Comparison of ENCODE assay signal across 10 cellular contexts in the genomic region with DNA sequence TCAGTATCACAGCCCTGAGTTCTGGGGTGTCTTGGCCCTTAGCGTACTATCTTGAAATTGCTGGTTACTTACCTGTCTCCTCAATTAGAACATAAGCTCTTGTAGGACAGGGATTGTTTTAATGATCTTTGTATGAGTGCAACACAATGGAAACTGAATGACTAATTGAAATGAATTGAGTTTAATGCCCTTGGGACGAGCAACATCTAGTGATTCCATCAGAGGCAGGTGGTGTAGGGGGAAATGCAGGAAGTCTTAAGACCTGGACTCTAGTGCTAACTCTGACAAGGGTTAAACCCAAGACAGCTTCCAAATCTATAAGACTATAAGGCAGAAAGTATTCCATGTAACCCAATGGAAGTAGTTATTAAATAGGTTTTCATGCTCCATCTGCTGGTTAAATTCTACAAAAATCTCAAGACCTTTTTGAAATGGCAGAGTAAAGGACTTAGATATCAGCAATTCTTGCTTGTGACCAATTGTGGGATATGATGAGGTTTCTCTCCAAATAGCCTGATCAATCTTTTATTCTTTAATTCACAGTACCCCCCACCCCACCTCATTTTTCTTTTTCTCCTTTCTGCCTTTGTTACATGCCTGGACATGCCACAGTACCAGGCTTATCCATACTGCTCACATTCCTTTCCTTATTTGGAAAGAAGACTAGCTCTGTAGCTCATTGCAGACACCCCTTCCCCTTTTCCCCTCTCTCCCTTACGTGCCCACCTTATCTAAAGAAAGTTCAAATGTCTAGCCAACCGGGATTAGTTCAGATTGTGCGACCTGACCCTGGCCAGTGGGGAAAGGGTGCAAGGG.
DNase-seq lines count a peak whose midpoint lies in the region; ATAC-seq, FAIRE-seq and TF ChIP-seq lines count a peak whose summit lies in the region.
"Had no signal": no experiment of that assay in that cellular context is flagged by ENCODE, and none has a peak within 500 bp of the region (broad histone marks: within the 10 kb centered on the region; RNA-seq: fewer than 3 reads in every experiment).

No MANE protein-coding gene starts in this region.

- BruUV-seq in HepG2 (replicated peaks; lab: Mats Ljungman, UMichigan), result no TSS peak

- no peak for FAIRE-seq in HepG2 (lab: Jason Lieb, UNC)

- POLR2A ChIA-PET in HepG2 (lab: Yijun Ruan, JAX), result no interaction called here

- H3K27me3 ChIP-seq in HepG2 (ENCODE audit: control insufficient read depth in 1 of 2, insufficient read depth in 2 of 2, low read length in 2 of 2), result no peaks in the 10 kb centered on the region
- no peaks in the 10 kb centered on the region for H3K27me3 ChIP-seq in right lobe of liver
- H3K27me3 ChIP-seq in WERI-Rb-1 (ENCODE audit: insufficient read depth, low read depth, severe bottlenecking), result no peaks in the 10 kb centered on the region
- no peaks in the 10 kb centered on the region for H3K27me3 ChIP-seq in foreskin keratinocyte
- H3K27me3 ChIP-seq: BLaER1 had no signal

- H3K9me3 ChIP-seq in HepG2 (ENCODE audit: low read length), result no peaks in the 10 kb centered on the region
- no peaks in the 10 kb centered on the region for H3K9me3 ChIP-seq in right lobe of liver
- peaks cover 4% of the 10 kb centered on the region for H3K9me3 ChIP-seq in WERI-Rb-1 (ENCODE audit: severe bottlenecking)
- H3K9me3 ChIP-seq: BLaER1 had no signal

- TF ChIP-seq EP300 in HepG2 (IDR thresholded peaks at IDR 0.05; ENCODE audit: low read depth in 2 of 2, low read length in 2 of 2) (no peak), HepG2 (CRISPR knock-in tag; IDR thresholded peaks at IDR 0.05; ENCODE audit: borderline replicate concordance) (no peak)

- H3K4me1 Mint-ChIP-seq in type B pancreatic cell (ENCODE audit: unreplicated experiment), result peaks cover 10% of the 10 kb centered on the region

- peak overlapping the region; percentile 85 for H3K27ac Mint-ChIP-seq in type B pancreatic cell

- CTCF ChIA-PET in HepG2 (lab: Yijun Ruan, JAX; ENCODE audit: low intra/inter-chr PET ratio, low total read pairs), result no interaction called here

- no peak overlapping the region for H3K4me3 ChIP-seq in HepG2 (replicated peaks in 1 of 3; ENCODE audit: insufficient read depth in 1 of 3, low read depth in 2 of 3, low read length in 3 of 3)
- no peak overlapping the region for H3K4me3 ChIP-seq in right lobe of liver
- H3K4me3 ChIP-seq in WERI-Rb-1 (ENCODE audit: low read depth, low read length), result no peak overlapping the region
- H3K4me3 ChIP-seq: BLaER1 had no signal

- TF ChIP-seq CTCF in HepG2 (CRISPR knock-in tag; IDR thresholded peaks at IDR 0.05), result no peak
- no peak for TF ChIP-seq CTCF in right lobe of liver (IDR thresholded peaks at IDR 0.05)
- TF ChIP-seq CTCF in WERI-Rb-1 (IDR thresholded peaks at IDR 0.05; ENCODE audit: low read depth, low read length), result no peak
- peak; percentile 44 for TF ChIP-seq CTCF in foreskin keratinocyte (conservative IDR thresholded peaks at IDR 0.05)
- TF ChIP-seq CTCF in type B pancreatic cell (conservative IDR thresholded peaks at IDR 0.05), result no peak

- H3K4me1 ChIP-seq in HepG2 (ENCODE audit: insufficient read depth, low read length), result no peaks in the 10 kb centered on the region
- H3K4me1 ChIP-seq in right lobe of liver, result no peaks in the 10 kb centered on the region
- peaks cover 9% of the 10 kb centered on the region for H3K4me1 ChIP-seq in foreskin keratinocyte
- H3K4me1 ChIP-seq: BLaER1 had no signal

- WGBS in HepG2 (ENCODE audit: low lambda C conversion rate), result 50% methylated on average over 5 of the region's 5 CpGs
- WGBS in right lobe of liver (ENCODE audit: insufficient coverage, low coverage, low lambda C conversion rate, missing lambda C conversion rate), result 42% methylated on average over 4 of the region's 5 CpGs

- no peak for TF ChIP-seq RAD21 in HepG2 (CRISPR knock-in tag; IDR thresholded peaks at IDR 0.05)

- no peak overlapping the region for H3K9ac ChIP-seq in HepG2 (ENCODE audit: insufficient read depth, low read depth, low read length)
- H3K9ac ChIP-seq: BLaER1 had no signal

- TF ChIP-seq POLR2A in HepG2 (IDR thresholded peaks at IDR 0.05; ENCODE audit: insufficient read depth in 1 of 2, low read depth in 2 of 2, low read length in 2 of 2) (no peak), right lobe of liver (IDR thresholded peaks at IDR 0.05) (no peak)

- ATAC-seq in HepG2, result no peak
- ATAC-seq in right lobe of liver, result no peak
- peak; percentile 50 for ATAC-seq in foreskin keratinocyte

- no peaks in the 10 kb centered on the region for H3K79me2 ChIP-seq in HepG2 (ENCODE audit: insufficient read depth, low read length)

- H3K4me2 ChIP-seq in HepG2 (ENCODE audit: low read depth, low read length), result no peak overlapping the region
- H3K4me2 ChIP-seq: BLaER1 had no signal

- H2AFZ ChIP-seq in HepG2 (ENCODE audit: low read length), result no peak overlapping the region

- intact Hi-C loops in HepG2 (cut with micrococcal nuclease; ENCODE audit: unreplicated experiment), result no loop called here
- intact Hi-C loops in right lobe of liver (cut with DNase I), result no loop called here

- peaks cover 12% of the 10 kb centered on the region for H3K36me3 Mint-ChIP-seq in type B pancreatic cell

- in situ Hi-C loops in HepG2 (cut with HindIII; ENCODE audit: extremely low pct_ligation_motif_present, low pct_unique_long_range_greater_than_20kb), result no loop called here

- peak overlapping the region; percentile 32 for H3K4me3 Mint-ChIP-seq in type B pancreatic cell

- H3K27ac ChIP-seq in HepG2 (ENCODE audit: extremely low read length, insufficient read depth, low read length) (no peak overlapping the region), right lobe of liver (no peak overlapping the region), WERI-Rb-1 (peak overlapping the region; percentile 11; the same call in 1 of the 2 replicates), foreskin keratinocyte (no peak overlapping the region)
- H3K27ac ChIP-seq: BLaER1 had no signal

- DNase-seq in HepG2 (ENCODE audit: low spot score), result no peak
- DNase-seq in right lobe of liver, result no peak
- no peak for DNase-seq in WERI-Rb-1
- peak; percentile 30 to 64 for DNase-seq in foreskin keratinocyte
- no peak for DNase-seq in type B pancreatic cell (ENCODE audit: extremely low spot score, unreplicated experiment)
- no peak for DNase-seq in inferior parietal cortex (ENCODE audit: extremely low spot score)
- no peak for DNase-seq in NCI-H1436 treated with DMSO at 0.1 percent for 48 hours (lab: John Stamatoyannopoulos, UW)
- DNase-seq in SW 1271 (lab: John Stamatoyannopoulos, UW), result no peak
- DNase-seq: T-helper 9 cell had no signal

- no peaks in the 10 kb centered on the region for H3K27me3 Mint-ChIP-seq in type B pancreatic cell

- no peaks in the 10 kb centered on the region for H4K20me1 ChIP-seq in HepG2 (ENCODE audit: insufficient read depth, low read length)
- H4K20me1 ChIP-seq: BLaER1 had no signal

- H3K36me3 ChIP-seq in HepG2 (replicated peaks in 1 of 2; ENCODE audit: control insufficient read depth in 1 of 2, insufficient read depth in 2 of 2, low read length in 2 of 2) (no peaks in the 10 kb centered on the region), right lobe of liver (no peaks in the 10 kb centered on the region), WERI-Rb-1 (no peaks in the 10 kb centered on the region)
- H3K36me3 ChIP-seq: BLaER1 had no signal

- peaks cover 17% of the 10 kb centered on the region for H3K9me3 Mint-ChIP-seq in type B pancreatic cell

TF ChIP-seq in HepG2, 621 proteins besides CTCF, POLR2A, EP300 and RAD21:
- no peak for TF ChIP-seq ZNF383 (CRISPR knock-in tag; IDR thresholded peaks at IDR 0.05; ENCODE audit: borderline replicate concordance)
- TF ChIP-seq STAG1 (CRISPR knock-in tag; IDR thresholded peaks at IDR 0.05), result peak; percentile 3; the same call in 1 of the 2 replicates
- TF ChIP-seq SRF (IDR thresholded peaks at IDR 0.05; ENCODE audit: low read depth, low read length), result 0 out of 2 replicates have a peak, but pooled peaks have one; percentile 27

Comparison
In these comparisons a context has a peak if more than half of its experiments do, and no peak if none do; other contexts are left out.
1. DNase-seq: peak in foreskin keratinocyte (2 of 2); none in HepG2 (single experiment), right lobe of liver (0 of 3), WERI-Rb-1 (single experiment), type B pancreatic cell (single experiment), inferior parietal cortex (single experiment), NCI-H1436 treated with DMSO at 0.1 percent for 48 hours (single experiment) and SW 1271 (0 of 2).